Comparison of ENCODE assay signal across 28 cellular contexts in genomic region chr1:97258597-97258996, GRCh38.
"Had no signal": no experiment of that assay in that cellular context is flagged by ENCODE, and none has a peak within 500 bp of the region (broad histone marks: within the 10 kb centered on the region; RNA-seq: fewer than 3 reads in every experiment).

No MANE protein-coding gene starts in this region.

- H3K4me3 ChIP-seq: stomach, suprapubic skin, testis, thoracic aorta, thyroid gland, tibial artery, tibial nerve, transverse colon, upper lobe of left lung, upper lobe of right lung, uterus, vagina had no signal

- H3K27ac Mint-ChIP-seq: stimulated activated effector memory CD8-positive, alpha-beta T cell treated with anti-CD3 and anti-CD28 coated beads, Interleukin-12 subunit alpha, Interleukin-12 subunit beta, amount 100 ng/mL, for 72 hours; stimulated activated memory B cell treated with anti-CD40 and anti-IgM and Interleukin-4, amounts not matched to agents 10 μg/mL and 1 μg/mL and 100 μg/mL, for 72 hours; stimulated activated naive B cell treated with anti-CD40 and anti-IgM and Interleukin-4, amounts not matched to agents 10 μg/mL and 1 μg/mL and 100 μg/mL, for 72 hours; stimulated activated naive CD8-positive, alpha-beta T cell treated with anti-CD3 and anti-CD28 coated beads, Interleukin-15, amount 100 ng/mL, for 72 hours; stimulated activated naive CD8-positive, alpha-beta T cell treated with anti-CD3 and anti-CD28 coated beads, Interleukin-15, Interleukin-2, amounts not matched to agents 100 ng/mL and 50 ng/mL, for 24 hours; type B pancreatic cell had no signal

- H3K9me3 ChIP-seq: stomach, suprapubic skin, testis, thoracic aorta, thyroid gland, tibial artery, tibial nerve, transverse colon, upper lobe of left lung, upper lobe of right lung, uterus, vagina had no signal

- H3K27me3 ChIP-seq: stomach, suprapubic skin, testis, thyroid gland, tibial artery, tibial nerve, transverse colon, upper lobe of left lung, upper lobe of right lung, uterus, vagina had no signal

- H3K36me3 Mint-ChIP-seq: stimulated activated effector memory CD8-positive, alpha-beta T cell treated with anti-CD3 and anti-CD28 coated beads, Interleukin-12 subunit alpha, Interleukin-12 subunit beta, amount 100 ng/mL, for 72 hours; type B pancreatic cell had no signal

- ATAC-seq: stimulated activated effector memory CD8-positive, alpha-beta T cell treated with anti-CD3 and anti-CD28 coated beads, Interleukin-12 subunit alpha, Interleukin-12 subunit beta, amount 100 ng/mL, for 72 hours; stimulated activated naive B cell treated with anti-CD40 and anti-IgM and Interleukin-4, amounts not matched to agents 10 μg/mL and 1 μg/mL and 100 μg/mL, for 72 hours; stimulated activated naive CD8-positive, alpha-beta T cell treated with anti-CD3 and anti-CD28 coated beads, Interleukin-15, amount 100 ng/mL, for 72 hours; stimulated activated naive CD8-positive, alpha-beta T cell treated with anti-CD3 and anti-CD28 coated beads, Interleukin-15, Interleukin-2, amounts not matched to agents 100 U/mL and 50 U/mL, for 24 hours; upper lobe of right lung had no signal

- FAIRE-seq: urothelium cell line had no signal

- H3K4me3 Mint-ChIP-seq: stimulated activated effector memory CD8-positive, alpha-beta T cell treated with anti-CD3 and anti-CD28 coated beads, Interleukin-12 subunit alpha, Interleukin-12 subunit beta, amount 100 ng/mL, for 72 hours; stimulated activated memory B cell treated with anti-CD40 and anti-IgM and Interleukin-4, amounts not matched to agents 10 μg/mL and 1 μg/mL and 100 μg/mL, for 72 hours; stimulated activated naive B cell treated with anti-CD40 and anti-IgM and Interleukin-4, amounts not matched to agents 10 μg/mL and 1 μg/mL and 100 μg/mL, for 72 hours; stimulated activated naive CD8-positive, alpha-beta T cell treated with anti-CD3 and anti-CD28 coated beads, Interleukin-15, amount 100 ng/mL, for 72 hours; stimulated activated naive CD8-positive, alpha-beta T cell treated with anti-CD3 and anti-CD28 coated beads, Interleukin-15, Interleukin-2, amounts not matched to agents 100 ng/mL and 50 ng/mL, for 24 hours; type B pancreatic cell had no signal

- DNase-seq: stimulated activated CD4-positive, alpha-beta T cell treated with anti-CD3 and anti-CD28 coated beads, Interleukin-2, amount 100 ng/mL, for 48 hours; stimulated activated CD4-positive, alpha-beta T cell treated with anti-CD3 and anti-CD28 coated beads, Interleukin-4, amount 100 ng/mL, for 1 hour; stimulated activated CD4-positive, alpha-beta T cell treated with anti-CD3 and anti-CD28 coated beads, Interleukin-4, amount 100 ng/mL, for 24 hours; stimulated activated CD4-positive, alpha-beta T cell treated with anti-CD3 and anti-CD28 coated beads, Interleukin-4, amount 100 ng/mL, for 4 hours; stimulated activated CD8-positive, alpha-beta memory T cell treated with anti-CD3 and anti-CD28 coated beads, Interleukin-4, amount 100 ng/mL, for 48 hours; stimulated activated naive B cell treated with anti-CD40 and anti-IgM and Interleukin-4, amounts not matched to agents 10 μg/mL and 1 μg/mL and 100 μg/mL, for 72 hours; stimulated activated naive CD4-positive, alpha-beta T cell; stimulated activated naive CD4-positive, alpha-beta T cell treated with Interleukin-2 at 50 U/mL for 16 hours; stimulated activated naive CD8-positive, alpha-beta T cell treated with anti-CD3 and anti-CD28 coated beads, Interleukin-15, amount 100 ng/mL, for 72 hours; stimulated activated naive CD8-positive, alpha-beta T cell treated with anti-CD3 and anti-CD28 coated beads, Interleukin-15, Interleukin-2, amounts not matched to agents 100 U/mL and 50 U/mL, for 24 hours; stomach; substantia nigra; testis; thyroid gland; tibial artery; transverse colon; upper lobe of left lung; upper lobe of right lung; uterus had no signal

- H3K27ac ChIP-seq: stomach, suprapubic skin, testis, thoracic aorta, thyroid gland, tibial artery, tibial nerve, transverse colon, upper lobe of left lung, upper lobe of right lung, uterus, vagina had no signal

- H3K27me3 Mint-ChIP-seq: stimulated activated memory B cell treated with anti-CD40 and anti-IgM and Interleukin-4, amounts not matched to agents 10 μg/mL and 1 μg/mL and 100 μg/mL, for 72 hours; stimulated activated naive B cell treated with anti-CD40 and anti-IgM and Interleukin-4, amounts not matched to agents 10 μg/mL and 1 μg/mL and 100 μg/mL, for 72 hours; stimulated activated naive CD8-positive, alpha-beta T cell treated with anti-CD3 and anti-CD28 coated beads, Interleukin-15, amount 100 ng/mL, for 72 hours; stimulated activated naive CD8-positive, alpha-beta T cell treated with anti-CD3 and anti-CD28 coated beads, Interleukin-15, Interleukin-2, amounts not matched to agents 100 ng/mL and 50 ng/mL, for 24 hours; type B pancreatic cell had no signal

- H3K9me3 Mint-ChIP-seq: stimulated activated effector memory CD8-positive, alpha-beta T cell treated with anti-CD3 and anti-CD28 coated beads, Interleukin-12 subunit alpha, Interleukin-12 subunit beta, amount 100 ng/mL, for 72 hours; stimulated activated naive CD8-positive, alpha-beta T cell treated with anti-CD3 and anti-CD28 coated beads, Interleukin-15, Interleukin-2, amounts not matched to agents 100 ng/mL and 50 ng/mL, for 24 hours; type B pancreatic cell had no signal

- H3K4me1 ChIP-seq: stomach, suprapubic skin, testis, thyroid gland, tibial artery, tibial nerve, transverse colon, upper lobe of left lung, upper lobe of right lung, uterus, vagina had no signal

- H3K4me1 Mint-ChIP-seq: stimulated activated effector memory CD8-positive, alpha-beta T cell treated with anti-CD3 and anti-CD28 coated beads, Interleukin-12 subunit alpha, Interleukin-12 subunit beta, amount 100 ng/mL, for 72 hours; stimulated activated memory B cell treated with anti-CD40 and anti-IgM and Interleukin-4, amounts not matched to agents 10 μg/mL and 1 μg/mL and 100 μg/mL, for 72 hours; stimulated activated naive B cell treated with anti-CD40 and anti-IgM and Interleukin-4, amounts not matched to agents 10 μg/mL and 1 μg/mL and 100 μg/mL, for 72 hours had no signal

- H3K36me3 ChIP-seq: stomach, suprapubic skin, thoracic aorta, thyroid gland, tibial artery, tibial nerve, transverse colon, upper lobe of left lung, upper lobe of right lung, uterus, vagina had no signal
